Comparison of ENCODE assay signal across 2 cellular contexts in genomic region chr6:136571065-136571464, GRCh38.
A peak's percentile ranks its signal among the peaks of the same experiment; 100 is the strongest.
TF ChIP-seq lines count a peak whose summit lies in the region.

No MANE protein-coding gene starts in this region.

TF ChIP-seq in GM23338, 12 proteins besides CTCF, POLR2A, EP300 and RAD21:
- no peak for TF ChIP-seq EZH2phosphoT487 (IDR thresholded peaks at IDR 0.05; ENCODE audit: unreplicated experiment)
- no peak for TF ChIP-seq JUNB (IDR thresholded peaks at IDR 0.05; ENCODE audit: unreplicated experiment)
- TF ChIP-seq ZNF331 (CRISPR knock-in tag; IDR thresholded peaks at IDR 0.05; ENCODE audit: low read depth) = no peak
- TF ChIP-seq, protein P1, sequence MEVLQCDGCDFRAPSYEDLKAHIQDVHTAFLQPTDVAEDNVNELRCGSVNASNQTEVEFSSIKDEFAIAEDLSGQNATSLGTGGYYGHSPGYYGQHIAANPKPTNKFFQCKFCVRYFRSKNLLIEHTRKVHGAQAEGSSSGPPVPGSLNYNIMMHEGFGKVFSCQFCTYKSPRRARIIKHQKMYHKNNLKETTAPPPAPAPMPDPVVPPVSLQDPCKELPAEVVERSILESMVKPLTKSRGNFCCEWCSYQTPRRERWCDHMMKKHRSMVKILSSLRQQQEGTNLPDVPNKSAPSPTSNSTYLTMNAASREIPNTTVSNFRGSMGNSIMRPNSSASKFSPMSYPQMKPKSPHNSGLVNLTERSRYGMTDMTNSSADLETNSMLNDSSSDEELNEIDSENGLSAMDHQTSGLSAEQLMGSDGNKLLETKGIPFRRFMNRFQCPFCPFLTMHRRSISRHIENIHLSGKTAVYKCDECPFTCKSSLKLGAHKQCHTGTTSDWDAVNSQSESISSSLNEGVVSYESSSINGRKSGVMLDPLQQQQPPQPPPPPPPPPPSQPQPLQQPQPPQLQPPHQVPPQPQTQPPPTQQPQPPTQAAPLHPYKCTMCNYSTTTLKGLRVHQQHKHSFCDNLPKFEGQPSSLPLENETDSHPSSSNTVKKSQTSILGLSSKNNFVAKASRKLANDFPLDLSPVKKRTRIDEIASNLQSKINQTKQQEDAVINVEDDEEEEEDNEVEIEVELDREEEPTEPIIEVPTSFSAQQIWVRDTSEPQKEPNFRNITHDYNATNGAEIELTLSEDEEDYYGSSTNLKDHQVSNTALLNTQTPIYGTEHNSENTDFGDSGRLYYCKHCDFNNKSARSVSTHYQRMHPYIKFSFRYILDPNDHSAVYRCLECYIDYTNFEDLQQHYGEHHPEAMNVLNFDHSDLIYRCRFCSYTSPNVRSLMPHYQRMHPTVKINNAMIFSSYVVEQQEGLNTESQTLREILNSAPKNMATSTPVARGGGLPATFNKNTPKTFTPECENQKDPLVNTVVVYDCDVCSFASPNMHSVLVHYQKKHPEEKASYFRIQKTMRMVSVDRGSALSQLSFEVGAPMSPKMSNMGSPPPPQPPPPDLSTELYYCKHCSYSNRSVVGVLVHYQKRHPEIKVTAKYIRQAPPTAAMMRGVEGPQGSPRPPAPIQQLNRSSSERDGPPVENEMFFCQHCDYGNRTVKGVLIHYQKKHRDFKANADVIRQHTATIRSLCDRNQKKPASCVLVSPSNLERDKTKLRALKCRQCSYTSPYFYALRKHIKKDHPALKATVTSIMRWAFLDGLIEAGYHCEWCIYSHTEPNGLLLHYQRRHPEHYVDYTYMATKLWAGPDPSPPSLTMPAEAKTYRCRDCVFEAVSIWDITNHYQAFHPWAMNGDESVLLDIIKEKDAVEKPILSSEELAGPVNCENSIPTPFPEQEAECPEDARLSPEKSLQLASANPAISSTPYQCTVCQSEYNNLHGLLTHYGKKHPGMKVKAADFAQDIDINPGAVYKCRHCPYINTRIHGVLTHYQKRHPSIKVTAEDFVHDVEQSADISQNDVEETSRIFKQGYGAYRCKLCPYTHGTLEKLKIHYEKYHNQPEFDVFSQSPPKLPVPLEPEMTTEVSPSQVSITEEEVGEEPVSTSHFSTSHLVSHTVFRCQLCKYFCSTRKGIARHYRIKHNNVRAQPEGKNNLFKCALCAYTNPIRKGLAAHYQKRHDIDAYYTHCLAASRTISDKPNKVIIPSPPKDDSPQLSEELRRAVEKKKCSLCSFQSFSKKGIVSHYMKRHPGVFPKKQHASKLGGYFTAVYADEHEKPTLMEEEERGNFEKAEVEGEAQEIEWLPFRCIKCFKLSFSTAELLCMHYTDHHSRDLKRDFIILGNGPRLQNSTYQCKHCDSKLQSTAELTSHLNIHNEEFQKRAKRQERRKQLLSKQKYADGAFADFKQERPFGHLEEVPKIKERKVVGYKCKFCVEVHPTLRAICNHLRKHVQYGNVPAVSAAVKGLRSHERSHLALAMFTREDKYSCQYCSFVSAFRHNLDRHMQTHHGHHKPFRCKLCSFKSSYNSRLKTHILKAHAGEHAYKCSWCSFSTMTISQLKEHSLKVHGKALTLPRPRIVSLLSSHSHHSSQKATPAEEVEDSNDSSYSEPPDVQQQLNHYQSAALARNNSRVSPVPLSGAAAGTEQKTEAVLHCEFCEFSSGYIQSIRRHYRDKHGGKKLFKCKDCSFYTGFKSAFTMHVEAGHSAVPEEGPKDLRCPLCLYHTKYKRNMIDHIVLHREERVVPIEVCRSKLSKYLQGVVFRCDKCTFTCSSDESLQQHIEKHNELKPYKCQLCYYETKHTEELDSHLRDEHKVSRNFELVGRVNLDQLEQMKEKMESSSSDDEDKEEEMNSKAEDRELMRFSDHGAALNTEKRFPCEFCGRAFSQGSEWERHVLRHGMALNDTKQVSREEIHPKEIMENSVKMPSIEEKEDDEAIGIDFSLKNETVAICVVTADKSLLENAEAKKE (CRISPR knock-in tag; IDR thresholded peaks at IDR 0.05) = no peak
- no peak for TF ChIP-seq EZH2 (IDR thresholded peaks at IDR 0.05; ENCODE audit: low read depth, unreplicated experiment)
- TF ChIP-seq ETS1 (IDR thresholded peaks at IDR 0.05) = no peak
- no peak for TF ChIP-seq NANOG (IDR thresholded peaks at IDR 0.05; ENCODE audit: borderline replicate concordance)
- TF ChIP-seq ZNF114 (CRISPR knock-in tag; IDR thresholded peaks at IDR 0.05) = no peak
- TF ChIP-seq CREB1 (CRISPR knock-in tag; IDR thresholded peaks at IDR 0.05; ENCODE audit: low read depth) = no peak
- TF ChIP-seq STAT1 (IDR thresholded peaks at IDR 0.05; ENCODE audit: unreplicated experiment) = no peak
- TF ChIP-seq REST (IDR thresholded peaks at IDR 0.05; ENCODE audit: unreplicated experiment) = no peak
- TF ChIP-seq POLR2AphosphoS5 (IDR thresholded peaks at IDR 0.05; ENCODE audit: low read depth) = no peak

TF ChIP-seq in K562, 482 proteins besides CTCF, POLR2A, EP300 and RAD21:
- TF ChIP-seq ZNF79 (CRISPR knock-in tag; IDR thresholded peaks at IDR 0.05; ENCODE audit: low read depth) (no peak), CBX5 (IDR thresholded peaks at IDR 0.05; ENCODE audit: borderline replicate concordance, low read depth) (0 out of 2 replicates have a peak, but pooled peaks have one; percentile 29), TRIM24 (IDR thresholded peaks at IDR 0.05) (peak in 1 of 2 experiments; percentile 29; a peak in 1 of 4 replicates), TRIM28 (IDR thresholded peaks at IDR 0.05) (peak; percentile 73; the same call in 1 of the 2 replicates), ZFP36 (IDR thresholded peaks at IDR 0.05; ENCODE audit: low read depth, low read length, partially characterized antibody) (peak; percentile 58)
- TF ChIP-seq, protein P2, sequence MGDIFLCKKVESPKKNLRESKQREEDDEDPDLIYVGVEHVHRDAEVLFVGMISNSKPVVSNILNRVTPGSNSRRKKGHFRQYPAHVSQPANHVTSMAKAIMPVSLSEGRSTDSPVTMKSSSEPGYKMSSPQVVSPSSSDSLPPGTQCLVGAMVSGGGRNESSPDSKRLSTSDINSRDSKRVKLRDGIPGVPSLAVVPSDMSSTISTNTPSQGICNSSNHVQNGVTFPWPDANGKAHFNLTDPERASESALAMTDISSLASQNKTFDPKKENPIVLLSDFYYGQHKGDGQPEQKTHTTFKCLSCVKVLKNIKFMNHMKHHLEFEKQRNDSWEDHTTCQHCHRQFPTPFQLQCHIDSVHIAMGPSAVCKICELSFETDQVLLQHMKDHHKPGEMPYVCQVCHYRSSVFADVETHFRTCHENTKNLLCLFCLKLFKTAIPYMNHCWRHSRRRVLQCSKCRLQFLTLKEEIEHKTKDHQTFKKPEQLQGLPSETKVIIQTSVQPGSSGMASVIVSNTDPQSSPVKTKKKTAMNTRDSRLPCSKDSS (IDR thresholded peaks at IDR 0.05; ENCODE audit: low read depth, partially characterized antibody) = peak; percentile 39
- TF ChIP-seq, protein P3, sequence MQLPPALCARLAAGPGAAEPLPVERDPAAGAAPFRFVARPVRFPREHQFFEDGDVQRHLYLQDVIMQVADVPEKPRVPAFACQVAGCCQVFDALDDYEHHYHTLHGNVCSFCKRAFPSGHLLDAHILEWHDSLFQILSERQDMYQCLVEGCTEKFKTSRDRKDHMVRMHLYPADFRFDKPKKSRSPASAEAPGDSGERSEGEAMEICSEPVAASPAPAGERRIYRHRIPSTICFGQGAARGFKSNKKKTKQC (CRISPR knock-in tag; IDR thresholded peaks at IDR 0.05) = no peak
